15 cellular contexts compared by ENCODE assay signal in the genomic region with DNA sequence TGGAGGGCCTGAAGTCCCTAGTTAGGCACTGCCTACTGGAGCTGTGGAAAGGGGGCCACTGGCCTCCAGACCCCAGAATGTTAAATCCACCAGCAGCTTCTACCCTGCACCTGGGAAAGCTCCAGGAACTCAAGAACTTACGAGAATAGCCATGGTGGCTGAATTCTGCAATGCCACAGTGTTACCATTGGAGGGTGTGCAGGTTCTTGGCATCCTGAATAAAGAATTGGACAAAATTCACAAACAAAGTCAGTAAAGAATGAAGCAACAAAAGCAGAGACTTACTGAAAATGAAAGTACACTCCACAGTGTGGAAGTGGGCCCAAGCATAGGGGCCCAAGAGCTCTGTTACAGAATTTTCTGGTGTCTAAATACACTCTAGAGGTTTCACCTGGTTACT.
DNase-seq lines count a peak whose midpoint lies in the region; ATAC-seq, FAIRE-seq and TF ChIP-seq lines count a peak whose summit lies in the region.
"Had no signal": no experiment of that assay in that cellular context is flagged by ENCODE, and none has a peak within 500 bp of the region (broad histone marks: within the 10 kb centered on the region; RNA-seq: fewer than 3 reads in every experiment).

No MANE protein-coding gene starts in this region.

- WGBS in liver, result 60% methylated on average over 1 of the region's 1 CpG
- 0% methylated on average over 1 of the region's 1 CpG for WGBS in HepG2 (ENCODE audit: low lambda C conversion rate)

- H3K27ac ChIP-seq in liver (ENCODE audit: low read depth in 1 of 2, low read length in 2 of 2), result no peak overlapping the region
- H3K27ac ChIP-seq in HepG2 (ENCODE audit: extremely low read length, insufficient read depth, low read length), result no peak overlapping the region
- H3K27ac ChIP-seq in CD8-positive, alpha-beta T cell (ENCODE audit: low read depth, low read length), result no peak overlapping the region
- no peak overlapping the region for H3K27ac ChIP-seq in neural progenitor cell
- H3K27ac ChIP-seq: BLaER1 had no signal

- H2AFZ ChIP-seq in HepG2 (ENCODE audit: low read length) (no peak overlapping the region), neural progenitor cell (replicated peaks) (no peak overlapping the region)

- H3K4me2 ChIP-seq in HepG2 (ENCODE audit: low read depth, low read length), result no peak overlapping the region
- no peak overlapping the region for H3K4me2 ChIP-seq in neural progenitor cell
- H3K4me2 ChIP-seq: BLaER1 had no signal

- H3K79me2 ChIP-seq in HepG2 (ENCODE audit: insufficient read depth, low read length) (no peaks in the 10 kb centered on the region), neural progenitor cell (ENCODE audit: low read depth) (no peaks in the 10 kb centered on the region)

- H3K4me1 ChIP-seq in liver (ENCODE audit: control insufficient read depth in 4 of 4, insufficient read depth in 4 of 4, low read length in 3 of 4), result no peaks in the 10 kb centered on the region
- H3K4me1 ChIP-seq in HepG2 (ENCODE audit: insufficient read depth, low read length), result no peaks in the 10 kb centered on the region
- no peaks in the 10 kb centered on the region for H3K4me1 ChIP-seq in CD8-positive, alpha-beta T cell (ENCODE audit: insufficient read depth, low read length)
- no peaks in the 10 kb centered on the region for H3K4me1 ChIP-seq in neural progenitor cell
- H3K4me1 ChIP-seq: BLaER1 had no signal

- TF ChIP-seq CTCF in liver (IDR thresholded peaks at IDR 0.05; ENCODE audit: low read depth, low read length, missing input control) (peak; percentile 42), HepG2 (CRISPR knock-in tag; IDR thresholded peaks at IDR 0.05) (no peak), cardiac fibroblast (IDR thresholded peaks at IDR 0.05; ENCODE audit: low read depth, low read length) (no peak), fibroblast of mammary gland (conservative IDR thresholded peaks at IDR 0.05; ENCODE audit: control insufficient read depth, insufficient read depth, low read depth, low read length) (peak; percentile 25), neural progenitor cell (IDR thresholded peaks at IDR 0.05) (no peak)
- TF ChIP-seq CTCF in CD8-positive, alpha-beta T cell (IDR thresholded peaks at IDR 0.05), result no peak

- no peak overlapping the region for H3K4me3 Mint-ChIP-seq in CD8-positive, alpha-beta T cell
- no peak overlapping the region for H3K4me3 Mint-ChIP-seq in neural progenitor cell
- H3K4me3 Mint-ChIP-seq: HFFc6 had no signal

- no peak for FAIRE-seq in HepG2 (lab: Jason Lieb, UNC)

- POLR2A ChIA-PET in HepG2 (lab: Yijun Ruan, JAX), result no interaction called here
- POLR2A ChIA-PET in CD8-positive, alpha-beta T cell (lab: Charles Lee), result no interaction called here

- H3K36me3 ChIP-seq in liver (ENCODE audit: control insufficient read depth in 4 of 4, insufficient read depth in 3 of 4, low read depth in 1 of 4, low read length in 3 of 4) (no peaks in the 10 kb centered on the region), HepG2 (replicated peaks in 1 of 2; ENCODE audit: control insufficient read depth in 1 of 2, insufficient read depth in 2 of 2, low read length in 2 of 2) (no peaks in the 10 kb centered on the region), neural progenitor cell (no peaks in the 10 kb centered on the region)
- no peaks in the 10 kb centered on the region for H3K36me3 ChIP-seq in CD8-positive, alpha-beta T cell (ENCODE audit: insufficient read depth, low read length)
- H3K36me3 ChIP-seq: BLaER1 had no signal

- no TSS peak for BruUV-seq in HepG2 (replicated peaks; lab: Mats Ljungman, UMichigan)

- no peaks in the 10 kb centered on the region for H3K27me3 Mint-ChIP-seq in CD8-positive, alpha-beta T cell (ENCODE audit: low read depth)
- peaks cover 2% of the 10 kb centered on the region for H3K27me3 Mint-ChIP-seq in neural progenitor cell (ENCODE audit: insufficient read depth, low read depth)

- peak; percentile 64 to 73 for TF ChIP-seq RAD21 in liver (IDR thresholded peaks at IDR 0.05)
- TF ChIP-seq RAD21 in HepG2 (CRISPR knock-in tag; IDR thresholded peaks at IDR 0.05), result no peak

- CTCF ChIA-PET in HepG2 (lab: Yijun Ruan, JAX; ENCODE audit: low intra/inter-chr PET ratio, low total read pairs), result no interaction called here
- CTCF ChIA-PET in CD8-positive, alpha-beta T cell (lab: Charles Lee), result no interaction called here

- H4K20me1 ChIP-seq in HepG2 (ENCODE audit: insufficient read depth, low read length) (no peaks in the 10 kb centered on the region), neural progenitor cell (ENCODE audit: low read depth) (no peaks in the 10 kb centered on the region)
- H4K20me1 ChIP-seq: BLaER1 had no signal

- in situ Hi-C loops in HepG2 (cut with HindIII; ENCODE audit: extremely low pct_ligation_motif_present, low pct_unique_long_range_greater_than_20kb), result no loop called here

- peaks cover 23% of the 10 kb centered on the region for H3K9me3 Mint-ChIP-seq in CD8-positive, alpha-beta T cell
- H3K9me3 Mint-ChIP-seq in neural progenitor cell, result peaks cover 14% of the 10 kb centered on the region

- no peaks in the 10 kb centered on the region for H3K4me1 Mint-ChIP-seq in CD8-positive, alpha-beta T cell (ENCODE audit: low read depth)
- no peaks in the 10 kb centered on the region for H3K4me1 Mint-ChIP-seq in neural progenitor cell

- intact Hi-C loops in HepG2 (cut with micrococcal nuclease; ENCODE audit: unreplicated experiment), result no loop called here
- intact Hi-C loops in CD8-positive, alpha-beta T cell (cut with DNase I, micrococcal nuclease), result no loop called here

- DNase-seq in HepG2 (ENCODE audit: low spot score), result no peak
- DNase-seq in cardiac fibroblast (ENCODE audit: low read depth in 2 of 2), result peak; percentile 2 to 45
- peak; percentile 37 for DNase-seq in fibroblast of mammary gland (ENCODE audit: low read depth)
- DNase-seq in CD8-positive, alpha-beta T cell, result no peak
- DNase-seq in germinal center (ENCODE audit: low spot score), result no peak
- DNase-seq in neural progenitor cell (ENCODE audit: low spot score), result no peak
- DNase-seq: 8988T, AML-193, DMS53, GF-D8, HCEC 1CT, HFFc6 had no signal

- H3K27me3 ChIP-seq in liver (ENCODE audit: control insufficient read depth in 4 of 4, insufficient read depth in 4 of 4, low read length in 3 of 4), result no peaks in the 10 kb centered on the region
- H3K27me3 ChIP-seq in HepG2 (ENCODE audit: control insufficient read depth in 1 of 2, insufficient read depth in 2 of 2, low read length in 2 of 2), result no peaks in the 10 kb centered on the region
- no peaks in the 10 kb centered on the region for H3K27me3 ChIP-seq in CD8-positive, alpha-beta T cell (ENCODE audit: insufficient read depth, low read length)
- H3K27me3 ChIP-seq in neural progenitor cell, result no peaks in the 10 kb centered on the region
- H3K27me3 ChIP-seq: BLaER1 had no signal

- no peak overlapping the region for H3K4me3 ChIP-seq in liver (ENCODE audit: low read depth in 1 of 3, low read length in 3 of 3)
- H3K4me3 ChIP-seq in HepG2 (replicated peaks in 1 of 3; ENCODE audit: insufficient read depth in 1 of 3, low read depth in 2 of 3, low read length in 3 of 3), result no peak overlapping the region
- H3K4me3 ChIP-seq in cardiac fibroblast (replicated peaks in 1 of 2; ENCODE audit: low read depth in 2 of 2, low read length in 2 of 2), result no peak overlapping the region
- no peak overlapping the region for H3K4me3 ChIP-seq in fibroblast of mammary gland (ENCODE audit: control insufficient read depth, low read depth, low read length)
- no peak overlapping the region for H3K4me3 ChIP-seq in CD8-positive, alpha-beta T cell (ENCODE audit: low read depth, low read length)
- no peak overlapping the region for H3K4me3 ChIP-seq in neural progenitor cell
- H3K4me3 ChIP-seq: BLaER1 had no signal

- no peak overlapping the region for H3K27ac Mint-ChIP-seq in CD8-positive, alpha-beta T cell
- no peak overlapping the region for H3K27ac Mint-ChIP-seq in neural progenitor cell
- H3K27ac Mint-ChIP-seq: HFFc6 had no signal

- H3F3A ChIP-seq in neural progenitor cell (ENCODE audit: low read depth), result no peaks in the 10 kb centered on the region

- TF ChIP-seq EP300 in HepG2 (IDR thresholded peaks at IDR 0.05; ENCODE audit: low read depth in 2 of 2, low read length in 2 of 2) (no peak), HepG2 (CRISPR knock-in tag; IDR thresholded peaks at IDR 0.05; ENCODE audit: borderline replicate concordance) (no peak)

- no peak for ATAC-seq in HepG2
- no peak for ATAC-seq in GM18511 (IDR thresholded peaks at IDR 0.05; ENCODE audit: unreplicated experiment)
- ATAC-seq in CD8-positive, alpha-beta T cell, result no peak

- H3K9me3 ChIP-seq in liver (ENCODE audit: control insufficient read depth in 4 of 4, low read length in 3 of 4), result no peaks in the 10 kb centered on the region
- H3K9me3 ChIP-seq in HepG2 (ENCODE audit: low read length), result peaks cover 33% of the 10 kb centered on the region
- H3K9me3 ChIP-seq in CD8-positive, alpha-beta T cell (ENCODE audit: low read length), result no peaks in the 10 kb centered on the region
- H3K9me3 ChIP-seq in neural progenitor cell (ENCODE audit: low read depth), result no peaks in the 10 kb centered on the region

- TF ChIP-seq POLR2A in HepG2 (IDR thresholded peaks at IDR 0.05; ENCODE audit: insufficient read depth in 1 of 2, low read depth in 2 of 2, low read length in 2 of 2), result no peak

- H3K36me3 Mint-ChIP-seq in CD8-positive, alpha-beta T cell, result no peaks in the 10 kb centered on the region
- no peaks in the 10 kb centered on the region for H3K36me3 Mint-ChIP-seq in neural progenitor cell

- no peak overlapping the region for H3K9ac ChIP-seq in liver (ENCODE audit: low read depth in 1 of 2, low read length in 2 of 2)
- no peak overlapping the region for H3K9ac ChIP-seq in HepG2 (ENCODE audit: insufficient read depth, low read depth, low read length)
- H3K9ac ChIP-seq in neural progenitor cell, result no peak overlapping the region
- H3K9ac ChIP-seq: BLaER1 had no signal

TF ChIP-seq in HepG2, 621 proteins besides CTCF, POLR2A, EP300 and RAD21 (continues in another document):
- TF ChIP-seq XBP1 (CRISPR knock-in tag; IDR thresholded peaks at IDR 0.05), result no peak
- TF ChIP-seq NPAS2 (CRISPR knock-in tag; IDR thresholded peaks at IDR 0.05; ENCODE audit: borderline replicate concordance), result no peak

Comparison
In these comparisons a context has a peak if more than half of its experiments do, and no peak if none do; other contexts are left out.
1. CTCF ChIP-seq: peak in liver (single experiment) and fibroblast of mammary gland (single experiment); none in HepG2 (single experiment), cardiac fibroblast (single experiment), CD8-positive, alpha-beta T cell (single experiment) and neural progenitor cell (single experiment).
2. DNase-seq: peak in cardiac fibroblast (2 of 2) and fibroblast of mammary gland (single experiment); none in HepG2 (single experiment), CD8-positive, alpha-beta T cell (0 of 7), germinal center (single experiment) and neural progenitor cell (single experiment).